Comparison of ENCODE assay signal across 14 cellular contexts in the genomic region with DNA sequence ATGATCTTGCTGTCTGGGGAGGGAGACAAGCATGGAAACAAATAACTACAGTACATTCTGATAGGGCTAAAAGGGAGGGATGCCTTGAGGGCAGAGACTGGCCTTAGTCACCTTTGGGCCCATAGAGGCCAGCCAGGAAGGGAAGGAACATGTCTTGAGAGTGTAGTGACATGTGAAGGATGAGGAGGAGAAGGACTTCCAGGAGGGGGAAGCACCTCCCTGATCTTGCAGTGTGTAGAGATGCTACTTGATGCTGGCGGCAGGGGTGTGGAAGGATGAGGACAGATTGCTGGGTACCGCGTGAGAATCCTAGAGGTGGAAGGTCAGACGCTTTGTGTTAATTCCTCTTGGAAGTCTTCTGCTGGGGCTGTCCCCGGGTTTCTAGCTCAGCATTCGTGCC. TPM values are rescaled to one million over a fixed set of nuclear protein-coding genes. Genes with fewer than 3 reads are reported as not detected.
DNase-seq lines count a peak whose midpoint lies in the region; ATAC-seq and TF ChIP-seq lines count a peak whose summit lies in the region.
"Had no signal": no experiment of that assay in that cellular context is flagged by ENCODE, and none has a peak within 500 bp of the region (broad histone marks: within the 10 kb centered on the region; RNA-seq: fewer than 3 reads in every experiment).

No MANE protein-coding gene starts in this region.

- TF ChIP-seq CTCF in GM10266 (IDR thresholded peaks at IDR 0.05; ENCODE audit: control insufficient read depth, insufficient read depth, low read depth, missing control alignments) (peak; percentile 21), glutamatergic neuron (IDR thresholded peaks at IDR 0.05; ENCODE audit: partially characterized antibody, unreplicated experiment) (no peak), colonic mucosa (IDR thresholded peaks at IDR 0.05) (no peak)

- H3K36me3 ChIP-seq in CD4-positive, CD25-positive, alpha-beta regulatory T cell (ENCODE audit: control insufficient read depth, insufficient read depth, low read length): no peaks in the 10 kb centered on the region
- no peaks in the 10 kb centered on the region for H3K36me3 ChIP-seq in colonic mucosa

- H3K4me3 Mint-ChIP-seq in CD4-positive, CD25-positive, alpha-beta regulatory T cell: peak overlapping the region in 2 of 4 donors; percentile 21 to 57
- H3K4me3 Mint-ChIP-seq in activated T-helper 17 cell treated with anti-CD3 and anti-CD28 coated beads, Interleukin-2, amount 50 U/mL, for 72 hours: peak overlapping the region; percentile 87
- peak overlapping the region; percentile 39 for H3K4me3 Mint-ChIP-seq in glutamatergic neuron (ENCODE audit: unreplicated experiment)
- H3K4me3 Mint-ChIP-seq: mesothelial cell of epicardium had no signal

- H3K9me3 ChIP-seq in CD4-positive, CD25-positive, alpha-beta regulatory T cell (ENCODE audit: control insufficient read depth in 2 of 2, low read length in 2 of 2): no peaks in the 10 kb centered on the region
- H3K9me3 ChIP-seq in colonic mucosa: no peaks in the 10 kb centered on the region

- intact Hi-C loops in colonic mucosa (cut with DNase I): no loop called here

- H3K4me3 ChIP-seq in CD4-positive, CD25-positive, alpha-beta regulatory T cell (ENCODE audit: low read depth, low read length): no peak overlapping the region
- no peak overlapping the region for H3K4me3 ChIP-seq in colonic mucosa

- H3K27me3 ChIP-seq in CD4-positive, CD25-positive, alpha-beta regulatory T cell (ENCODE audit: control insufficient read depth, insufficient read depth, low read length): no peaks in the 10 kb centered on the region
- H3K27me3 ChIP-seq in colonic mucosa: no peaks in the 10 kb centered on the region

- H3K27ac Mint-ChIP-seq in CD4-positive, CD25-positive, alpha-beta regulatory T cell: peak overlapping the region; percentile 92 to 99 (median 93)
- peak overlapping the region; percentile 74 for H3K27ac Mint-ChIP-seq in activated T-helper 17 cell treated with anti-CD3 and anti-CD28 coated beads, Interleukin-2, amount 50 U/mL, for 72 hours
- H3K27ac Mint-ChIP-seq in glutamatergic neuron (ENCODE audit: unreplicated experiment): peak overlapping the region; percentile 30
- H3K27ac Mint-ChIP-seq: mesothelial cell of epicardium had no signal

- no peak for DNase-seq in CD4-positive, CD25-positive, alpha-beta regulatory T cell
- DNase-seq in GM10266 (ENCODE audit: extremely low spot score): no peak
- DNase-seq in glutamatergic neuron: no peak
- no peak for DNase-seq in pons (ENCODE audit: low spot score)
- DNase-seq in colonic mucosa: no peak
- DNase-seq in KBM-7: no peak
- DNase-seq: MV-4-11; NCI-H2081 treated with DMSO at 0.1 percent for 48 hours; NCI-H774; stimulated activated CD4-positive, alpha-beta T cell treated with anti-CD3 and anti-CD28 coated beads, Interleukin-4, amount 100 ng/mL, for 1 hour had no signal

- peaks cover 5% of the 10 kb centered on the region for H3K36me3 Mint-ChIP-seq in CD4-positive, CD25-positive, alpha-beta regulatory T cell
- H3K36me3 Mint-ChIP-seq in activated T-helper 17 cell treated with anti-CD3 and anti-CD28 coated beads, Interleukin-2, amount 50 U/mL, for 72 hours (ENCODE audit: low read depth): peaks cover 30% of the 10 kb centered on the region
- no peaks in the 10 kb centered on the region for H3K36me3 Mint-ChIP-seq in glutamatergic neuron (ENCODE audit: unreplicated experiment)
- H3K36me3 Mint-ChIP-seq: mesothelial cell of epicardium had no signal

- no peak for ATAC-seq in CD4-positive, CD25-positive, alpha-beta regulatory T cell (ENCODE audit: low read depth in 2 of 2)
- no peak for ATAC-seq in activated T-helper 17 cell treated with anti-CD3 and anti-CD28 coated beads, Interleukin-2, amount 50 U/mL, for 72 hours (replicated peaks)
- no peak for ATAC-seq in HG02759 (IDR thresholded peaks at IDR 0.05; ENCODE audit: unreplicated experiment)
- ATAC-seq: SK-N-SH treated with all-trans-retinoic acid at 6 μM for 48 hours had no signal

- no peaks in the 10 kb centered on the region for H3K9me3 Mint-ChIP-seq in CD4-positive, CD25-positive, alpha-beta regulatory T cell
- H3K9me3 Mint-ChIP-seq in activated T-helper 17 cell treated with anti-CD3 and anti-CD28 coated beads, Interleukin-2, amount 50 U/mL, for 72 hours: no peaks in the 10 kb centered on the region
- H3K9me3 Mint-ChIP-seq in glutamatergic neuron (ENCODE audit: unreplicated experiment): peaks cover 21% of the 10 kb centered on the region
- H3K9me3 Mint-ChIP-seq: mesothelial cell of epicardium had no signal

- H3K4me1 Mint-ChIP-seq in CD4-positive, CD25-positive, alpha-beta regulatory T cell: peaks cover 20 to 90% (median 60%) of the 10 kb centered on the region in 4 donors
- H3K4me1 Mint-ChIP-seq in activated T-helper 17 cell treated with anti-CD3 and anti-CD28 coated beads, Interleukin-2, amount 50 U/mL, for 72 hours: peaks cover 65% of the 10 kb centered on the region
- H3K4me1 Mint-ChIP-seq in glutamatergic neuron (ENCODE audit: low read depth, unreplicated experiment): peaks cover 46% of the 10 kb centered on the region

- H3K4me1 ChIP-seq in CD4-positive, CD25-positive, alpha-beta regulatory T cell (ENCODE audit: control insufficient read depth, insufficient read depth, low read length, poor library complexity, severe bottlenecking): peaks cover 57% of the 10 kb centered on the region
- peaks cover 10% of the 10 kb centered on the region for H3K4me1 ChIP-seq in colonic mucosa

- H3K9ac ChIP-seq in colonic mucosa (ENCODE audit: low read depth in 2 of 2, low read length in 2 of 2): no peak overlapping the region

- in situ Hi-C loops in KBM-7 (cut with MboI; ENCODE audit: low pct_unique_long_range_greater_than_20kb, low sequenced_read_pairs): loop anchor here (10.0 kb wide), 1 partner anchor 173 kb away; the partner anchor contains the start of gene STAMBP

- H3K27ac ChIP-seq in CD4-positive, CD25-positive, alpha-beta regulatory T cell (ENCODE audit: insufficient read depth, low read length, poor library complexity, severe bottlenecking): peak overlapping the region; percentile 75
- no peak overlapping the region for H3K27ac ChIP-seq in colonic mucosa

- H3K27me3 Mint-ChIP-seq in CD4-positive, CD25-positive, alpha-beta regulatory T cell: no peaks in the 10 kb centered on the region
- no peaks in the 10 kb centered on the region for H3K27me3 Mint-ChIP-seq in activated T-helper 17 cell treated with anti-CD3 and anti-CD28 coated beads, Interleukin-2, amount 50 U/mL, for 72 hours
- H3K27me3 Mint-ChIP-seq in glutamatergic neuron (ENCODE audit: unreplicated experiment): peaks cover 13% of the 10 kb centered on the region

RNA-seq across cellular contexts. Expression of gene TET3, which starts 13.1 kb away (rescaled TPM):
- 26.3 TPM for total RNA-seq in CD4-positive, CD25-positive, alpha-beta regulatory T cell
- under 1 TPM; 0.22 to 0.30 (median 0.26) TPM for polyA plus RNA-seq in CD4-positive, CD25-positive, alpha-beta regulatory T cell
- total RNA-seq in activated T-helper 17 cell treated with anti-CD3 and anti-CD28 coated beads, Interleukin-2, amount 50 U/mL, for 72 hours: 10 to 100 TPM; 15.1 to 42.6 TPM
- total RNA-seq in glutamatergic neuron (ENCODE audit: unreplicated experiment): 92.4 TPM
- total RNA-seq in colonic mucosa: 10 to 100 TPM; 17.8 to 22.9 TPM

Comparison
In these comparisons a context has a peak if more than half of its experiments do, and no peak if none do; other contexts are left out.
1. H3K27ac Mint-ChIP-seq: peak in every context shown above with its lines; median percentile 93 in CD4-positive, CD25-positive, alpha-beta regulatory T cell; 74 in activated T-helper 17 cell treated with anti-CD3 and anti-CD28 coated beads, Interleukin-2, amount 50 U/mL, for 72 hours; 30 in glutamatergic neuron.